Comparison of ENCODE assay signal across 8 cellular contexts in the genomic region with DNA sequence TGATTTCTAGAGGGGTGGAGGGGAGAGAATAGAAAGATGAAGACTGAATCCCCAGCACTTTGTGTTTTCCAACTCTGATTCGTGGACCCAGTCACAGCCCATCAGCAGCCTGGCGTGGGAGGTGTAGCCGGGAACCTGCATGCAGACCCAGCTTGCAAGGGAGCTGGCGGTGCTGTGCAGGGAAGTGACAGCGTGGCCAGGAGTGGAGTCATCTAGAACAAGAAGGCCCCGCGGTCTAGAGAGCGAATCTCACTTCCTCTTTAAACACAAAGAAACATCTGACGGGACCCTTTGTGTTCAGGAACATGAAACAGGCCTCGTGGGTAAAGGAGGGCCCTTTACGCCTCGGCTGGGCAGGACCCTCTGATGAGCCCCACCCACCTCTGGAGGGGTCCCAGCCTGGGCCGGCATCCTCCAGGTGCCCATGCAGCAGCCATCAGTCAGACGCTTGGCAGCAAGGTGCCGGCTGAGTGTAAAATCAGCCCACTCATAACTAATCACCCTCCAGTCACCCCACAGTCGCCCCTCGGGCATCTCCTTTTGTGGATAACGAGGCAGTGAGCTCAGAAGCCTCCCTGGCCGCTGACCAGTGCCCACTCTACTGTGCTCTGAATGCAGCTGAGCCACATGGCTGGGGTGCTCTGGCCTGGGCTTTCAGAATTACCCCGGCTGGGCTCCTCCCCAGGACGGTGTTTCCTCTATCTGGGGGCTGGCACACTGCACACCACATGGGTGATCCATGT. TPM values are rescaled to one million over a fixed set of nuclear protein-coding genes. Genes with fewer than 3 reads are reported as not detected.
DNase-seq lines count a peak whose midpoint lies in the region; ATAC-seq and TF ChIP-seq lines count a peak whose summit lies in the region.

No MANE protein-coding gene starts in this region.

- H3K79me2 ChIP-seq in KMS-11 (ENCODE audit: insufficient read depth, low read depth), result no peaks in the 10 kb centered on the region

- no peak overlapping the region for H3K27ac Mint-ChIP-seq in glutamatergic neuron (ENCODE audit: unreplicated experiment)

- peaks cover 8% of the 10 kb centered on the region for H3K27me3 Mint-ChIP-seq in glutamatergic neuron (ENCODE audit: unreplicated experiment)

- H4K20me1 ChIP-seq in KMS-11 (ENCODE audit: insufficient read depth), result no peaks in the 10 kb centered on the region

- H3K36me3 Mint-ChIP-seq in glutamatergic neuron (ENCODE audit: unreplicated experiment), result no peaks in the 10 kb centered on the region

- peak; percentile 58 for ATAC-seq in GM21515 (IDR thresholded peaks at IDR 0.05; ENCODE audit: unreplicated experiment)

- DNase-seq in GF-D8 (lab: John Stamatoyannopoulos, UW), result peak; percentile 80
- DNase-seq in activated T-cell treated with anti-CD3 and anti-CD28 coated beads, Interleukin-2, amount 50 U/mL, for 1 hour, result peak; percentile 60
- DNase-seq in left kidney (ENCODE audit: low read depth, low spot score), result peak; percentile 52
- peak; percentile 65 for DNase-seq in testis
- DNase-seq in glutamatergic neuron, result no peak
- DNase-seq in NCI-H524 treated with DMSO at 0.1 percent for 48 hours (lab: John Stamatoyannopoulos, UW), result no peak

- no peak overlapping the region for H3K4me3 ChIP-seq in KMS-11 (IDR thresholded peaks at IDR 0.05; ENCODE audit: insufficient read depth, low read depth, low read length)
- no peak overlapping the region for H3K4me3 ChIP-seq in testis

- peak overlapping the region; percentile 42 for H2AFZ ChIP-seq in KMS-11 (ENCODE audit: low read depth)

- no peaks in the 10 kb centered on the region for H3K9me3 ChIP-seq in testis

- peaks cover 60% of the 10 kb centered on the region for H3K4me1 ChIP-seq in KMS-11 (ENCODE audit: low read depth, poor library complexity, severe bottlenecking)
- H3K4me1 ChIP-seq in testis, result peaks cover 12% of the 10 kb centered on the region

- H3K36me3 ChIP-seq in KMS-11 (ENCODE audit: insufficient read depth) (no peaks in the 10 kb centered on the region), testis (ENCODE audit: low read depth, missing control alignments) (no peaks in the 10 kb centered on the region)

- H3K4me3 Mint-ChIP-seq in glutamatergic neuron (ENCODE audit: unreplicated experiment), result no peak overlapping the region

- H3K27me3 ChIP-seq in KMS-11 (ENCODE audit: insufficient read depth, low read depth) (peaks cover 2% of the 10 kb centered on the region; the same call in 1 of the 2 replicates), testis (no peaks in the 10 kb centered on the region)

- H3K27ac ChIP-seq in KMS-11, result peak overlapping the region; percentile 17; the same call in 1 of the 2 replicates
- H3K27ac ChIP-seq in testis, result no peak overlapping the region

- no peak for TF ChIP-seq POLR2A in testis (IDR thresholded peaks at IDR 0.05)

- 27 to 37% methylated on average over 11 to 21 of the region's 21 CpGs for WGBS in testis, 2 donors

- peak overlapping the region; percentile 3; the same call in 1 of the 2 replicates for H3K9ac ChIP-seq in KMS-11

- TF ChIP-seq CTCF in KMS-11 (conservative IDR thresholded peaks at IDR 0.05; ENCODE audit: low read depth, low read length), result no peak
- TF ChIP-seq CTCF in testis (IDR thresholded peaks at IDR 0.05), result no peak
- no peak for TF ChIP-seq CTCF in glutamatergic neuron (IDR thresholded peaks at IDR 0.05; ENCODE audit: partially characterized antibody, unreplicated experiment)

- peaks cover 1% of the 10 kb centered on the region for H3K4me1 Mint-ChIP-seq in glutamatergic neuron (ENCODE audit: low read depth, unreplicated experiment)

- peak overlapping the region; percentile 73 for H3K4me2 ChIP-seq in KMS-11

- no peaks in the 10 kb centered on the region for H3K9me3 Mint-ChIP-seq in glutamatergic neuron (ENCODE audit: unreplicated experiment)

- intact Hi-C loops in testis (cut with DNase I; ENCODE audit: low total_unique reads), result no loop called here

RNA-seq across cellular contexts. Expression of gene SNAI3, which starts 4.4 kb away (rescaled TPM):
- total RNA-seq in testis (1 to 10 TPM; 2.5 to 3.0 TPM), glutamatergic neuron (ENCODE audit: unreplicated experiment) (not detected)
- 1.3 TPM for polyA plus RNA-seq in testis (ENCODE audit: insufficient read depth, low read depth, low replicate concordance)

RNA-seq across cellular contexts. Expression of gene MVD, which starts 19.0 kb away (rescaled TPM):
- total RNA-seq in testis, result 10 to 100 TPM; 46.6 to 56.1 TPM
- 100 TPM for polyA plus RNA-seq in testis (ENCODE audit: insufficient read depth, low read depth, low replicate concordance)
- 227 TPM for total RNA-seq in glutamatergic neuron (ENCODE audit: unreplicated experiment)

RNA-seq across cellular contexts. Expression of gene RNF166, which starts 24.3 kb away (rescaled TPM):
- total RNA-seq in testis, result 10 to 100 TPM; 37.4 to 41.3 TPM
- 18.3 TPM for polyA plus RNA-seq in testis (ENCODE audit: insufficient read depth, low read depth, low replicate concordance)
- total RNA-seq in glutamatergic neuron (ENCODE audit: unreplicated experiment), result 26.5 TPM

RNA-seq across cellular contexts. Expression of gene CTU2, which starts 24.4 kb away (rescaled TPM):
- total RNA-seq in testis (10 to 100 TPM; 24.8 to 25.4 TPM), glutamatergic neuron (ENCODE audit: unreplicated experiment) (32.4 TPM)
- 19.8 TPM for polyA plus RNA-seq in testis (ENCODE audit: insufficient read depth, low read depth, low replicate concordance)

RNA-seq across cellular contexts. Expression of gene CYBA, which starts 31.0 kb away (rescaled TPM):
- 10 to 100 TPM; 11.7 to 34.9 TPM for total RNA-seq in testis
- polyA plus RNA-seq in testis (ENCODE audit: insufficient read depth, low read depth, low replicate concordance), result 40.0 TPM
- 28.7 TPM for total RNA-seq in glutamatergic neuron (ENCODE audit: unreplicated experiment)

Comparison
In these comparisons a context has a peak if more than half of its experiments do, and no peak if none do; other contexts are left out.
1. DNase-seq: peak in GF-D8 (single experiment), activated T-cell treated with anti-CD3 and anti-CD28 coated beads, Interleukin-2, amount 50 U/mL, for 1 hour (single experiment), left kidney (single experiment) and testis (single experiment); none in glutamatergic neuron (single experiment) and NCI-H524 treated with DMSO at 0.1 percent for 48 hours (single experiment).